In genomic region chr5:34487202-34487879, GRCh38 we compare ENCODE assay signal across 1 cellular context.
TF ChIP-seq lines count a peak whose summit lies in the region.

No MANE protein-coding gene starts in this region.

TF ChIP-seq in A549, 52 proteins besides CTCF, POLR2A, EP300 and RAD21 (continued from another document):
- TF ChIP-seq ATOH8 (CRISPR knock-in tag; IDR thresholded peaks at IDR 0.05; ENCODE audit: low read depth) = no peak
- no peak for TF ChIP-seq BHLHE40 (IDR thresholded peaks at IDR 0.05; ENCODE audit: low read depth, low read length)
- no peak for TF ChIP-seq BCL3 (IDR thresholded peaks at IDR 0.05)
- TF ChIP-seq, protein P1, sequence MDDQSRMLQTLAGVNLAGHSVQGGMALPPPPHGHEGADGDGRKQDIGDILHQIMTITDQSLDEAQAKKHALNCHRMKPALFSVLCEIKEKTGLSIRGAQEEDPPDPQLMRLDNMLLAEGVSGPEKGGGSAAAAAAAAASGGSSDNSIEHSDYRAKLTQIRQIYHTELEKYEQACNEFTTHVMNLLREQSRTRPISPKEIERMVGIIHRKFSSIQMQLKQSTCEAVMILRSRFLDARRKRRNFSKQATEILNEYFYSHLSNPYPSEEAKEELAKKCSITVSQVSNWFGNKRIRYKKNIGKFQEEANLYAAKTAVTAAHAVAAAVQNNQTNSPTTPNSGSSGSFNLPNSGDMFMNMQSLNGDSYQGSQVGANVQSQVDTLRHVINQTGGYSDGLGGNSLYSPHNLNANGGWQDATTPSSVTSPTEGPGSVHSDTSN (IDR thresholded peaks at IDR 0.05) = no peak
- no peak for TF ChIP-seq MAFK (IDR thresholded peaks at IDR 0.05; ENCODE audit: partially characterized antibody)
- TF ChIP-seq HES2 (IDR thresholded peaks at IDR 0.05) = peak; percentile 30; the same call in 1 of the 2 replicates
- no peak for TF ChIP-seq RNF2 (IDR thresholded peaks at IDR 0.05; ENCODE audit: borderline replicate concordance, low read depth)
- TF ChIP-seq JUN (IDR thresholded peaks at IDR 0.05) = peak in 1 of 2 experiments; percentile 43; a peak in 1 of 5 replicates
- TF ChIP-seq KDM5A (IDR thresholded peaks at IDR 0.05) = no peak
- TF ChIP-seq ZC3H11A (IDR thresholded peaks at IDR 0.05) = no peak
- TF ChIP-seq REST (IDR thresholded peaks at IDR 0.05) = no peak
- no peak for TF ChIP-seq ESRRA (IDR thresholded peaks at IDR 0.05; ENCODE audit: borderline replicate concordance, low read length)
- TF ChIP-seq ZFP36 (IDR thresholded peaks at IDR 0.05; ENCODE audit: borderline replicate concordance, partially characterized antibody) = no peak
- TF ChIP-seq POLR2AphosphoS2 (conservative IDR thresholded peaks at IDR 0.05; ENCODE audit: low read length) = no peak
- no peak for TF ChIP-seq NFE2L2 (conservative IDR thresholded peaks at IDR 0.05; ENCODE audit: low read length)
- TF ChIP-seq RCOR1 (IDR thresholded peaks at IDR 0.05; ENCODE audit: low read depth, low read length) = no peak
- no peak for TF ChIP-seq TP53 (CRISPR knock-in tag; IDR thresholded peaks at IDR 0.05)
- no peak for TF ChIP-seq NR3C1 (IDR thresholded peaks at IDR 0.05)
- no peak for TF ChIP-seq ZNF302 (CRISPR knock-in tag; IDR thresholded peaks at IDR 0.05)
- no peak for TF ChIP-seq PHF8 (IDR thresholded peaks at IDR 0.05; ENCODE audit: borderline replicate concordance, low read depth)
- TF ChIP-seq HOXB13 (CRISPR knock-in tag; IDR thresholded peaks at IDR 0.05; ENCODE audit: low read depth) = no peak
- TF ChIP-seq MAZ (IDR thresholded peaks at IDR 0.05; ENCODE audit: borderline replicate concordance, low read depth, low read length) = no peak
- TF ChIP-seq, protein P2, sequence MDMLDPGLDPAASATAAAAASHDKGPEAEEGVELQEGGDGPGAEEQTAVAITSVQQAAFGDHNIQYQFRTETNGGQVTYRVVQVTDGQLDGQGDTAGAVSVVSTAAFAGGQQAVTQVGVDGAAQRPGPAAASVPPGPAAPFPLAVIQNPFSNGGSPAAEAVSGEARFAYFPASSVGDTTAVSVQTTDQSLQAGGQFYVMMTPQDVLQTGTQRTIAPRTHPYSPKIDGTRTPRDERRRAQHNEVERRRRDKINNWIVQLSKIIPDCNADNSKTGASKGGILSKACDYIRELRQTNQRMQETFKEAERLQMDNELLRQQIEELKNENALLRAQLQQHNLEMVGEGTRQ (IDR thresholded peaks at IDR 0.05) = no peak
- TF ChIP-seq SMC3 (IDR thresholded peaks at IDR 0.05) = no peak; the same call in 2 of the 3 replicates
